ENCODE assay signal across 13 cellular contexts in the genomic region with DNA sequence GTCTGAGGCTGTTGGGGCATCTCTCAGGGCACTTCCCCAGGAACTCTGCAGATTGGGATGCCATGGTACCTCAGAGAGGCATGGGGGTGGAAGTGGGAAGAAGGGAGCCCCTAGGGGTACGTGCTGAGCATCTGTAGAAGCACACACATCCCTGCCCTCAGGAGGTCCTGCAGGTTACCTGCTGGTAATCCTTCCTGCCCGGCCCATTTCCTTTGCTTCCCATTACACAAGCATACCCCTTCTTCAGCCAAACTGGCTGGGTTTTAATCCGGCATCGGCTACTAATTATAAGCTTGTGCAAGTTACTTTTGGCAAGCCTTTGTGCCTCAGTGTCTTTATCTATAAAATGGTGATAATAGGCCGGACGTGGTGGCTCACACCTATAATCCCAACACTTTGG.
"Had no signal": no experiment of that assay in that cellular context is flagged by ENCODE, and none has a peak within 500 bp of the region (broad histone marks: within the 10 kb centered on the region; RNA-seq: fewer than 3 reads in every experiment).

No MANE protein-coding gene starts in this region.

- H3K27me3 ChIP-seq: right lobe of liver, transverse colon had no signal

- DNase-seq: activated CD4-positive, alpha-beta T cell treated with anti-CD3 and anti-CD28 coated beads, Interleukin-2, amount 50 U/mL, for 1 hour; activated CD4-positive, CD25-positive, alpha-beta regulatory T cell; activated T-cell treated with anti-CD3 and anti-CD28 coated beads for 4 hours; spleen; stimulated activated CD4-positive, alpha-beta T cell treated with anti-CD3 and anti-CD28 coated beads, Interleukin-1b, Interleukin-23, amount 100 ng/mL, for 48 hours had no signal

- H3K4me3 ChIP-seq: dorsolateral prefrontal cortex, left lung, right lobe of liver, SK-N-MC, spleen, transverse colon had no signal

- H3K36me3 ChIP-seq: left lung, neutrophil, right lobe of liver, spleen, transverse colon had no signal

- H3K9me3 ChIP-seq: left lung, neutrophil, right lobe of liver, spleen, transverse colon had no signal

- H3K27ac ChIP-seq: neutrophil, SK-N-MC, spleen, transverse colon had no signal

- ATAC-seq: activated naive CD4-positive, alpha-beta T cell treated with anti-CD3 and anti-CD28 coated beads, Interleukin-2, amount 50 U/mL, for 72 hours; stimulated activated memory B cell treated with anti-CD40 and anti-IgM and Interleukin-4, amounts not matched to agents 10 μg/mL and 1 μg/mL and 100 μg/mL, for 72 hours had no signal
